Comparison of ENCODE assay signal across 21 cellular contexts in the genomic region with DNA sequence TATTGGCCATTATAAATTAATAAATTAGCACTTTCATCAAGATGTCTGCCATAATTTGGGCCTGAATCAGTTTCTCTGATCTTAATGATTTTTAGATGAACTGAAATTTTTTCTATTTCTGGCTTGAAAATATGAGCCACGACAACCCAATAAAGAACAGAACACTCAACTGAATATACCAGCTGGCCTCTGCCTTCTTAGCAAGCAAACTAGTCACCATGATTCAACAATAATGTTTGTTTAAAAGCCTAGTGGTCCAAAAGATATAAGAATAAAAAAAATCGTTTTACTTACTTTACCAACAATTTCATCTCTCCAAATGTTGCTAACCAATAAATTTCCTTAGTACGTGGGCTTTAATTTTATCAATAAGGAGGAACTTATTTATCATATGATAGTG.
DNase-seq lines count a peak whose midpoint lies in the region; ATAC-seq and TF ChIP-seq lines count a peak whose summit lies in the region.
"Had no signal": no experiment of that assay in that cellular context is flagged by ENCODE, and none has a peak within 500 bp of the region (broad histone marks: within the 10 kb centered on the region; RNA-seq: fewer than 3 reads in every experiment).

No MANE protein-coding gene starts in this region.

- TF ChIP-seq CTCF in right atrium auricular region (IDR thresholded peaks at IDR 0.05) (no peak), PC-3 (conservative IDR thresholded peaks at IDR 0.05; ENCODE audit: low read depth, low read length) (no peak), fibroblast of the aortic adventitia (IDR thresholded peaks at IDR 0.05; ENCODE audit: insufficient read depth, low read length) (no peak), testis (IDR thresholded peaks at IDR 0.05) (no peak)

- DNase-seq in right atrium auricular region (ENCODE audit: low spot score): no peak
- no peak for DNase-seq in Right ventricle myocardium inferior (ENCODE audit: missing footprints)
- DNase-seq in PC-3: peak; percentile 65
- DNase-seq in fibroblast of the aortic adventitia (ENCODE audit: low read depth): peak; percentile 36
- DNase-seq in NCI-H128 (lab: John Stamatoyannopoulos, UW; ENCODE audit: unreplicated experiment): no peak
- DNase-seq in testis: no peak
- DNase-seq: CD4-positive, alpha-beta memory T cell; GF-D8; GOT3; Kasumi-1; MM.1S; NCI-H1092; NCI-H1436 treated with DMSO at 0.1 percent for 48 hours; NCI-H1930; NCI-H2227 treated with DMSO at 0.1 percent for 48 hours; NCI-H510A treated with DMSO at 0.1 percent for 48 hours; NCI-H82; SW 1271 had no signal

- H3F3A ChIP-seq in PC-3 (ENCODE audit: low read length, unreplicated experiment): no peaks in the 10 kb centered on the region

- H3K27me3 ChIP-seq in right atrium auricular region (no peaks in the 10 kb centered on the region), PC-3 (ENCODE audit: low read length) (no peaks in the 10 kb centered on the region), testis (no peaks in the 10 kb centered on the region)
- H3K27me3 ChIP-seq: BLaER1 treated with 17β-estradiol and CSF1 and Interleukin-3, amounts not matched to agents 10 nM and 100 nM had no signal

- peaks cover 0 to 15% of the 10 kb centered on the region in 2 donors for H3K4me1 ChIP-seq in right atrium auricular region
- peaks cover 43% of the 10 kb centered on the region for H3K4me1 ChIP-seq in PC-3 (ENCODE audit: insufficient read depth, low read length)
- no peaks in the 10 kb centered on the region for H3K4me1 ChIP-seq in testis
- H3K4me1 ChIP-seq: BLaER1 treated with 17β-estradiol and CSF1 and Interleukin-3, amounts not matched to agents 10 nM and 100 nM; Caco-2 had no signal

- WGBS in testis, 2 donors: 91 to 93% methylated on average over 3 of the region's 3 CpGs

- POLR2A ChIA-PET in PC-3 (lab: Charles Lee; ENCODE audit: unreplicated experiment): no interaction called here

- no peaks in the 10 kb centered on the region for H3K79me2 ChIP-seq in PC-3 (ENCODE audit: low read length)

- no peak for TF ChIP-seq POLR2A in testis (IDR thresholded peaks at IDR 0.05)

- no peaks in the 10 kb centered on the region for H3K9me2 ChIP-seq in PC-3 (replicated peaks; ENCODE audit: low read length)

- no peaks in the 10 kb centered on the region for H3K9me3 ChIP-seq in right atrium auricular region
- H3K9me3 ChIP-seq in PC-3 (ENCODE audit: low read length): no peaks in the 10 kb centered on the region
- no peaks in the 10 kb centered on the region for H3K9me3 ChIP-seq in testis
- H3K9me3 ChIP-seq: BLaER1 treated with 17β-estradiol and CSF1 and Interleukin-3, amounts not matched to agents 10 nM and 100 nM; Caco-2 had no signal

- no TSS peak for BruUV-seq in PC-3 (replicated peaks; lab: Mats Ljungman, UMichigan)

- peak overlapping the region; percentile 59 to 74 for H3K27ac ChIP-seq in right atrium auricular region
- H3K27ac ChIP-seq in PC-3 (ENCODE audit: low read length): peak overlapping the region; percentile 50
- no peak overlapping the region for H3K27ac ChIP-seq in testis
- H3K27ac ChIP-seq: BLaER1 treated with 17β-estradiol and CSF1 and Interleukin-3, amounts not matched to agents 10 nM and 100 nM had no signal

- H3K4me2 ChIP-seq in PC-3 (ENCODE audit: low read length): peak overlapping the region; percentile 15
- H3K4me2 ChIP-seq: BLaER1 treated with 17β-estradiol and CSF1 and Interleukin-3, amounts not matched to agents 10 nM and 100 nM had no signal

- H3K9ac ChIP-seq in PC-3 (ENCODE audit: low read length): no peak overlapping the region
- H3K9ac ChIP-seq: BLaER1 treated with 17β-estradiol and CSF1 and Interleukin-3, amounts not matched to agents 10 nM and 100 nM had no signal

- CTCF ChIA-PET in PC-3 (lab: Charles Lee): no interaction called here

- intact Hi-C loops in Right ventricle myocardium inferior (cut with DNase I): no loop called here
- intact Hi-C loops in PC-3 (cut with micrococcal nuclease): loop anchor here (5.0 kb wide), 1 partner anchor 38 kb away; no protein-coding TSS in a partner anchor
- intact Hi-C loops in testis (cut with DNase I; ENCODE audit: low total_unique reads): no loop called here

- no peaks in the 10 kb centered on the region for H4K20me1 ChIP-seq in PC-3 (ENCODE audit: low read length)
- H4K20me1 ChIP-seq: BLaER1 treated with 17β-estradiol and CSF1 and Interleukin-3, amounts not matched to agents 10 nM and 100 nM had no signal

- no peak overlapping the region for H3K4me3 ChIP-seq in right atrium auricular region
- no peak overlapping the region for H3K4me3 ChIP-seq in PC-3 (ENCODE audit: low read length)
- no peak overlapping the region for H3K4me3 ChIP-seq in fibroblast of the aortic adventitia (ENCODE audit: low read depth, low read length)
- H3K4me3 ChIP-seq in testis: no peak overlapping the region
- H3K4me3 ChIP-seq: BLaER1 treated with 17β-estradiol and CSF1 and Interleukin-3, amounts not matched to agents 10 nM and 100 nM had no signal

- H2AFZ ChIP-seq in PC-3 (ENCODE audit: low read length): no peak overlapping the region

- H3K36me3 ChIP-seq in right atrium auricular region (no peaks in the 10 kb centered on the region), PC-3 (ENCODE audit: low read depth, low read length) (no peaks in the 10 kb centered on the region), testis (ENCODE audit: low read depth, missing control alignments) (no peaks in the 10 kb centered on the region)
- H3K36me3 ChIP-seq: BLaER1 treated with 17β-estradiol and CSF1 and Interleukin-3, amounts not matched to agents 10 nM and 100 nM had no signal

- ATAC-seq in Right ventricle myocardium inferior (no peak), PC-3 (peak; percentile 52), HG03139 (IDR thresholded peaks at IDR 0.05; ENCODE audit: unreplicated experiment) (no peak)

Comparison
In these comparisons a context has a peak if more than half of its experiments do, and no peak if none do; other contexts are left out.
1. DNase-seq: peak in PC-3 (single experiment) and fibroblast of the aortic adventitia (single experiment); none in right atrium auricular region (single experiment), Right ventricle myocardium inferior (single experiment), NCI-H128 (single experiment) and testis (single experiment).
2. H3K27ac ChIP-seq: peak in right atrium auricular region (2 of 2) and PC-3 (single experiment); none in testis (0 of 2).